In genomic region chr16:49575352-49576172, GRCh38 we compare ENCODE assay signal across 10 cellular contexts.
DNase-seq lines count a peak whose midpoint lies in the region; ATAC-seq and TF ChIP-seq lines count a peak whose summit lies in the region.
"Had no signal": no experiment of that assay in that cellular context is flagged by ENCODE, and none has a peak within 500 bp of the region (broad histone marks: within the 10 kb centered on the region; RNA-seq: fewer than 3 reads in every experiment).

No MANE protein-coding gene starts in this region.

- H3K27me3 Mint-ChIP-seq in memory B cell (no peaks in the 10 kb centered on the region), HFFc6 (ENCODE audit: insufficient read depth) (peaks cover 2% of the 10 kb centered on the region; the same call in 1 of the 2 replicates)
- H3K27me3 Mint-ChIP-seq: stimulated activated naive CD8-positive, alpha-beta T cell treated with anti-CD3 and anti-CD28 coated beads, Interleukin-15, Interleukin-2, amounts not matched to agents 100 ng/mL and 50 ng/mL, for 24 hours had no signal

- no peak overlapping the region for H3K4me3 ChIP-seq in OCI-LY7 (ENCODE audit: low read depth, low read length, poor library complexity, severe bottlenecking)

- no peaks in the 10 kb centered on the region for H4K20me1 ChIP-seq in OCI-LY7 (ENCODE audit: insufficient read depth, low read length)

- peak overlapping the region; percentile 53 for H3K4me3 Mint-ChIP-seq in memory B cell
- no peak overlapping the region for H3K4me3 Mint-ChIP-seq in HFFc6
- H3K4me3 Mint-ChIP-seq: stimulated activated naive CD8-positive, alpha-beta T cell treated with anti-CD3 and anti-CD28 coated beads, Interleukin-15, Interleukin-2, amounts not matched to agents 100 ng/mL and 50 ng/mL, for 24 hours had no signal

- no peaks in the 10 kb centered on the region for H3K9me3 ChIP-seq in OCI-LY7 (ENCODE audit: low read length)

- H3K9me3 Mint-ChIP-seq in memory B cell: peaks cover 5% of the 10 kb centered on the region
- H3K9me3 Mint-ChIP-seq in HFFc6: peaks cover 17% of the 10 kb centered on the region; the same call in 1 of the 2 replicates
- H3K9me3 Mint-ChIP-seq: stimulated activated naive CD8-positive, alpha-beta T cell treated with anti-CD3 and anti-CD28 coated beads, Interleukin-15, Interleukin-2, amounts not matched to agents 100 ng/mL and 50 ng/mL, for 24 hours had no signal

- ATAC-seq in GM18870 (IDR thresholded peaks at IDR 0.05; ENCODE audit: unreplicated experiment) (peak; percentile 92), HG02870 (IDR thresholded peaks at IDR 0.05; ENCODE audit: unreplicated experiment) (peak; percentile 99), memory B cell (ENCODE audit: low read depth) (peak; percentile 97)
- ATAC-seq: HCT116 had no signal

- peak overlapping the region; percentile 8 for H3K27ac ChIP-seq in OCI-LY7 (ENCODE audit: low read depth, low read length, poor library complexity, severe bottlenecking)

- intact Hi-C loops in OCI-LY7 (cut with micrococcal nuclease; ENCODE audit: unreplicated experiment): loop anchor here (5.0 kb wide), 2 partner anchors 53 to 133 kb away; no protein-coding TSS in a partner anchor

- no peaks in the 10 kb centered on the region for H3K36me3 Mint-ChIP-seq in memory B cell
- no peaks in the 10 kb centered on the region for H3K36me3 Mint-ChIP-seq in HFFc6 (ENCODE audit: low read depth)

- no peaks in the 10 kb centered on the region for H3K36me3 ChIP-seq in OCI-LY7 (ENCODE audit: insufficient read depth, low read length)

- BruUV-seq in OCI-LY7 (replicated peaks; lab: Mats Ljungman, UMichigan): no TSS peak

- H3K27ac Mint-ChIP-seq in memory B cell (peak overlapping the region; percentile 91), HFFc6 (no peak overlapping the region)
- H3K27ac Mint-ChIP-seq: stimulated activated naive CD8-positive, alpha-beta T cell treated with anti-CD3 and anti-CD28 coated beads, Interleukin-15, Interleukin-2, amounts not matched to agents 100 ng/mL and 50 ng/mL, for 24 hours had no signal

- peaks cover 15% of the 10 kb centered on the region for H3K4me1 Mint-ChIP-seq in memory B cell
- H3K4me1 Mint-ChIP-seq in HFFc6 (ENCODE audit: low read depth): no peaks in the 10 kb centered on the region

- TF ChIP-seq CTCF in OCI-LY7 (conservative IDR thresholded peaks at IDR 0.05; ENCODE audit: low read length) (no peak), HFFc6 (IDR thresholded peaks at IDR 0.05) (no peak)

- peak overlapping the region; percentile 73 for H2AFZ ChIP-seq in OCI-LY7 (ENCODE audit: low read length)

- peaks cover 21% of the 10 kb centered on the region for H3K4me1 ChIP-seq in OCI-LY7 (ENCODE audit: insufficient read depth, low read length, poor library complexity, severe bottlenecking)

- no peaks in the 10 kb centered on the region for H3K79me2 ChIP-seq in OCI-LY7 (ENCODE audit: insufficient read depth, low read depth, low read length)

- DNase-seq in OCI-LY7 (ENCODE audit: low spot score) (peak; percentile 84), memory B cell (ENCODE audit: low spot score in 2 of 2) (peak; percentile 10 to 23), NCI-H1930 (lab: John Stamatoyannopoulos, UW) (no peak), HFFc6 (no peak), HK-2 (ENCODE audit: unreplicated experiment) (no peak), OCI-M2 (lab: John Stamatoyannopoulos, UW; ENCODE audit: unreplicated experiment) (no peak)

- peak overlapping the region; percentile 51 for H3K4me2 ChIP-seq in OCI-LY7 (ENCODE audit: low read length)

- POLR2A ChIA-PET in OCI-LY7 (lab: Charles Lee): interaction anchor here (0.7 to 1.4 kb wide), 3 partner anchors 13 to 135 kb away, joined by 3 to 4 read pairs (median 3); no protein-coding TSS in a partner anchor

- no peaks in the 10 kb centered on the region for H3K9me2 ChIP-seq in OCI-LY7 (ENCODE audit: insufficient read depth, low read length)

- CTCF ChIA-PET in OCI-LY7 (lab: Charles Lee; ENCODE audit: unreplicated experiment): interaction anchor here (0.6 kb wide), 1 partner anchor 87 kb away, joined by 3 read pairs; no protein-coding TSS in a partner anchor

Comparison
In these comparisons a context has a peak if more than half of its experiments do, and no peak if none do; other contexts are left out.
1. DNase-seq: peak in OCI-LY7 (single experiment) and memory B cell (2 of 2); none in NCI-H1930 (0 of 2), HFFc6 (single experiment), HK-2 (single experiment) and OCI-M2 (single experiment).
2. Peak in every context shown above with its lines, with median percentiles within 50 percentile points of each other: ATAC-seq.